In the genomic region with DNA sequence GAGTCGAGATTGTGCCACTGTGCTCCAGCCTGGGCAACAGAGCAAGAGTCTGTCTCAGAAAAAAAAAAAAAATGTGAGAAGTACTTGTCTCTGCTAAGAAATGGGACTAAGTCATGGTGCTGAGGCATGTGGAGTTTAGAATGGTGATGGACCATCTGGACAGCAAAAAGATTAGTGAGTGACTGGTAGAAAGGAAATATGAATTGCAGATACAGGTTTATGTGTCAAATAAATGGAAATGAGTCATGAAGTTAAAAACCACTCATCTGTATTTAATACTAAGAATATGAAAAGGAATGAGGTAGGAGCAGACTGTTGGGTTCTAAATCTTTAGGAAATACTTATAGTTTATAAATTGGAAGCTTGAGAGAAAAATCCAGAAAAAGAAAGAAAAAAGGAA, we compare ENCODE assay signal across 17 cellular contexts.
"Had no signal": no experiment of that assay in that cellular context is flagged by ENCODE, and none has a peak within 500 bp of the region (broad histone marks: within the 10 kb centered on the region; RNA-seq: fewer than 3 reads in every experiment).

No MANE protein-coding gene starts in this region.

- H3K27me3 ChIP-seq: right lobe of liver, transverse colon had no signal

- H3K4me3 ChIP-seq: lung, prostate gland, right lobe of liver, transverse colon had no signal

- H3K36me3 ChIP-seq: prostate gland, right lobe of liver, transverse colon had no signal

- H3K9me3 ChIP-seq: prostate gland, right lobe of liver, transverse colon had no signal

- DNase-seq: activated CD4-positive, alpha-beta T cell treated with anti-CD3 and anti-CD28 coated beads, Interleukin-2, amount 10 ng/mL, durations not matched to agents 24 days and 14 days; activated CD8-positive, alpha-beta memory T cell treated with anti-CD3 and anti-CD28 coated beads for 24 hours; activated naive CD4-positive, alpha-beta T cell treated with Interleukin-2 at 50 U/mL for 16 hours; caudate nucleus; cortex of kidney; effector CD8-positive, alpha-beta T cell; hypothalamus; left cardiac atrium; natural killer cell; right lobe of liver; stimulated activated CD4-positive, alpha-beta T cell treated with anti-CD3 and anti-CD28 coated beads, Interleukin-1b, Interleukin-23, amount 100 ng/mL, for 48 hours; transverse colon had no signal

- ATAC-seq: left cardiac atrium; natural killer cell; right lobe of liver; stimulated activated memory B cell treated with anti-CD40 and anti-IgM and Interleukin-4, amounts not matched to agents 10 μg/mL and 1 μg/mL and 100 μg/mL, for 72 hours; WTC11 had no signal

- H3K4me1 ChIP-seq: prostate gland, right lobe of liver, transverse colon had no signal

- H3K27ac ChIP-seq: epithelial cell of prostate, prostate gland, right lobe of liver, transverse colon had no signal
